Comparison of ENCODE assay signal across 7 cellular contexts in the genomic region with DNA sequence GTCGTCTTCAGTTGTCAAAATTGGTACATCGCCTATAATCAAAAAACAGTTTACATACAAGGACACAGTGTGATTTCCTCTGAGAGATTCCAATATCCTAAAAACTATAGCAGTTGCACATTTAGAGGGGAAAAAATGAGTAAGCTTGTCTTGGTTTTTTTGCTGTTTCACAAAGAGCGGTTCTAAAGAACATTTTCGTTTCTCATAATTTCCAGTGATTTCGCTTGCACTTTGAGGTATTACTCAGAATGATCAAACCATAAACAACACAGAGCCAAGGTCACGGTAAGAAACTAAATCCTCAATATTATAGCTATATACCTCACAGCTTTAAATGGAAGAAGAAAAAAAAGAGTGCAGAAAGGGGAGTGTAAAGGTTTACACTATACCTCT.
DNase-seq lines count a peak whose midpoint lies in the region; ATAC-seq and TF ChIP-seq lines count a peak whose summit lies in the region.

No MANE protein-coding gene starts in this region.

- H3K27ac ChIP-seq in SK-N-MC, result peak overlapping the region; percentile 78; the same call in 1 of the 2 replicates

- H3K4me1 Mint-ChIP-seq in stimulated activated effector memory CD8-positive, alpha-beta T cell treated with anti-CD3 and anti-CD28 coated beads, Interleukin-12 subunit alpha, Interleukin-12 subunit beta, amount 100 ng/mL, for 72 hours, result peaks cover 36% of the 10 kb centered on the region

- peaks cover 40% of the 10 kb centered on the region for H3K36me3 ChIP-seq in SK-N-MC (ENCODE audit: insufficient read depth, low read length)

- H3K4me3 ChIP-seq in SK-N-MC (peak overlapping the region; percentile 94), foreskin fibroblast (ENCODE audit: low read depth in 1 of 2, low read length in 2 of 2) (peak overlapping the region; percentile 74 to 75)

- peak; percentile 44 for ATAC-seq in GM18868 (IDR thresholded peaks at IDR 0.05; ENCODE audit: unreplicated experiment)
- peak; percentile 58 for ATAC-seq in HG02610 (IDR thresholded peaks at IDR 0.05; ENCODE audit: unreplicated experiment)
- peak; percentile 89 for ATAC-seq in stimulated activated effector memory CD8-positive, alpha-beta T cell treated with anti-CD3 and anti-CD28 coated beads, Interleukin-12 subunit alpha, Interleukin-12 subunit beta, amount 100 ng/mL, for 72 hours

- peak overlapping the region; percentile 73 for H3K4me3 Mint-ChIP-seq in stimulated activated effector memory CD8-positive, alpha-beta T cell treated with anti-CD3 and anti-CD28 coated beads, Interleukin-12 subunit alpha, Interleukin-12 subunit beta, amount 100 ng/mL, for 72 hours

- peak overlapping the region; percentile 97 for H3K27ac Mint-ChIP-seq in stimulated activated effector memory CD8-positive, alpha-beta T cell treated with anti-CD3 and anti-CD28 coated beads, Interleukin-12 subunit alpha, Interleukin-12 subunit beta, amount 100 ng/mL, for 72 hours

- DNase-seq in SK-N-MC (ENCODE audit: low read depth, low spot score), result no peak
- DNase-seq in foreskin fibroblast, result peak in 1 of 2 donors; percentile 6
- no peak for DNase-seq in stimulated activated effector memory CD8-positive, alpha-beta T cell treated with anti-CD3 and anti-CD28 coated beads, Interleukin-12 subunit alpha, Interleukin-12 subunit beta, amount 100 ng/mL, for 72 hours (ENCODE audit: low spot score in 2 of 2)
- no peak for DNase-seq in NCI-H2196 (lab: John Stamatoyannopoulos, UW; ENCODE audit: unreplicated experiment)
- no peak for DNase-seq in activated CD8-positive, alpha-beta memory T cell treated with anti-CD3 and anti-CD28 coated beads, Interleukin-2, amount 50 U/mL, for 4 hours

- no peak for TF ChIP-seq CTCF in foreskin fibroblast (IDR thresholded peaks at IDR 0.05; ENCODE audit: low read depth, low read length)

- H3K9me3 Mint-ChIP-seq in stimulated activated effector memory CD8-positive, alpha-beta T cell treated with anti-CD3 and anti-CD28 coated beads, Interleukin-12 subunit alpha, Interleukin-12 subunit beta, amount 100 ng/mL, for 72 hours, result no peaks in the 10 kb centered on the region

- no peaks in the 10 kb centered on the region for H3K9me3 ChIP-seq in SK-N-MC (ENCODE audit: low read depth, low read length)

- H3K36me3 Mint-ChIP-seq in stimulated activated effector memory CD8-positive, alpha-beta T cell treated with anti-CD3 and anti-CD28 coated beads, Interleukin-12 subunit alpha, Interleukin-12 subunit beta, amount 100 ng/mL, for 72 hours, result peaks cover 64% of the 10 kb centered on the region

- H3K9ac ChIP-seq in SK-N-MC (ENCODE audit: insufficient read length), result peak overlapping the region; percentile 87
